In genomic region chr11:86991341-86991740, GRCh38 we compare ENCODE assay signal across 27 cellular contexts.
"Had no signal": no experiment of that assay in that cellular context is flagged by ENCODE, and none has a peak within 500 bp of the region (broad histone marks: within the 10 kb centered on the region; RNA-seq: fewer than 3 reads in every experiment).

No MANE protein-coding gene starts in this region.

- H3K27me3 Mint-ChIP-seq: memory B cell; natural killer cell treated with Interleukin-12 subunit alpha and Interleukin-12 subunit beta and Interleukin-15 and Interleukin-18, amount 100 ng/mL, for 72 hours had no signal

- H3K4me1 Mint-ChIP-seq: activated CD4-positive, alpha-beta T cell treated with anti-CD3 and anti-CD28 coated beads for 36 hours; activated naive CD4-positive, alpha-beta T cell treated with anti-CD3 and anti-CD28 coated beads, Interleukin-2, amount 10 ng/mL, durations not matched to agents 7 days and 5 days; activated naive CD8-positive, alpha-beta T cell treated with anti-CD3 and anti-CD28 coated beads, Interleukin-2, amount 10 ng/mL, durations not matched to agents 7 days and 5 days; memory B cell; stimulated activated naive B cell treated with anti-CD40 and anti-IgM and Interleukin-4, amounts not matched to agents 10 μg/mL and 1 μg/mL and 100 μg/mL, for 72 hours had no signal

- H3K4me2 ChIP-seq: hepatocyte had no signal

- H3K9me3 ChIP-seq: ascending aorta, esophagus muscularis mucosa, stomach, suprapubic skin, tibial artery had no signal

- H3K27ac Mint-ChIP-seq: activated CD4-positive, alpha-beta T cell treated with anti-CD3 and anti-CD28 coated beads for 36 hours; activated naive CD4-positive, alpha-beta T cell treated with anti-CD3 and anti-CD28 coated beads, Interleukin-2, amount 10 ng/mL, durations not matched to agents 7 days and 5 days; activated naive CD8-positive, alpha-beta T cell treated with anti-CD3 and anti-CD28 coated beads, Interleukin-2, amount 10 ng/mL, durations not matched to agents 7 days and 5 days; brain; effector memory CD8-positive, alpha-beta T cell; memory B cell; natural killer cell treated with Interleukin-12 subunit alpha and Interleukin-12 subunit beta and Interleukin-15 and Interleukin-18, amount 100 ng/mL, for 72 hours; stimulated activated naive B cell treated with anti-CD40 and anti-IgM and Interleukin-4, amounts not matched to agents 10 μg/mL and 1 μg/mL and 100 μg/mL, for 72 hours had no signal

- FAIRE-seq: endothelial cell of umbilical vein, frontal cortex, kidney had no signal

- H3K36me3 Mint-ChIP-seq: activated naive CD4-positive, alpha-beta T cell treated with anti-CD3 and anti-CD28 coated beads, Interleukin-2, amount 10 ng/mL, durations not matched to agents 7 days and 5 days; activated naive CD8-positive, alpha-beta T cell treated with anti-CD3 and anti-CD28 coated beads, Interleukin-2, amount 10 ng/mL, durations not matched to agents 7 days and 5 days; brain; memory B cell; natural killer cell treated with Interleukin-12 subunit alpha and Interleukin-12 subunit beta and Interleukin-15 and Interleukin-18, amount 100 ng/mL, for 72 hours; stimulated activated naive B cell treated with anti-CD40 and anti-IgM and Interleukin-4, amounts not matched to agents 10 μg/mL and 1 μg/mL and 100 μg/mL, for 72 hours had no signal

- H3K36me3 ChIP-seq: ascending aorta, esophagus muscularis mucosa, stomach, suprapubic skin, tibial artery had no signal

- H3K27ac ChIP-seq: ascending aorta, esophagus muscularis mucosa, hepatocyte, stomach, suprapubic skin, tibial artery had no signal

- H3K79me2 ChIP-seq: hepatocyte had no signal

- H3K27me3 ChIP-seq: ascending aorta, esophagus muscularis mucosa, hepatocyte, stomach, suprapubic skin, tibial artery had no signal

- H3K4me3 ChIP-seq: ascending aorta, esophagus muscularis mucosa, hepatocyte, stomach, suprapubic skin, tibial artery had no signal

- ATAC-seq: activated CD4-positive, alpha-beta T cell treated with anti-CD3 and anti-CD28 coated beads for 36 hours; effector memory CD8-positive, alpha-beta T cell; left colon; natural killer cell treated with Interleukin-12 subunit alpha and Interleukin-12 subunit beta and Interleukin-15 and Interleukin-18, amount 100 ng/mL, for 72 hours; right cardiac atrium; stimulated activated naive B cell treated with anti-CD40 and anti-IgM and Interleukin-4, amounts not matched to agents 10 μg/mL and 1 μg/mL and 100 μg/mL, for 72 hours had no signal

- DNase-seq: activated CD4-positive, alpha-beta T cell treated with anti-CD3 and anti-CD28 coated beads for 36 hours; activated CD4-positive, alpha-beta T cell treated with anti-CD3 and anti-CD28 coated beads, Interleukin-2, amount 50 U/mL, for 48 hours; activated CD4-positive, CD25-positive, alpha-beta regulatory T cell; activated CD8-positive, alpha-beta memory T cell treated with anti-CD3 and anti-CD28 coated beads for 24 hours; activated gamma-delta T cell; activated naive CD4-positive, alpha-beta T cell treated with anti-CD3 and anti-CD28 coated beads, Interleukin-2, amount 10 ng/mL, durations not matched to agents 7 days and 5 days; activated naive CD8-positive, alpha-beta T cell treated with anti-CD3 and anti-CD28 coated beads, Interleukin-2, amount 10 ng/mL, durations not matched to agents 7 days and 5 days; caudate nucleus; cortex of kidney; effector memory CD8-positive, alpha-beta T cell; kidney; left colon; right cardiac atrium; stimulated activated CD4-positive, alpha-beta T cell treated with anti-CD3 and anti-CD28 coated beads, Interleukin-15, amount 100 ng/mL, for 24 hours; stimulated activated CD4-positive, alpha-beta T cell treated with anti-CD3 and anti-CD28 coated beads, Interleukin-2, amount 100 ng/mL, for 24 hours; stimulated activated naive B cell treated with anti-CD40 and anti-IgM and Interleukin-4, amounts not matched to agents 10 μg/mL and 1 μg/mL and 100 μg/mL, for 72 hours; stomach; tibial artery had no signal

- H3K9me3 Mint-ChIP-seq: activated naive CD4-positive, alpha-beta T cell treated with anti-CD3 and anti-CD28 coated beads, Interleukin-2, amount 10 ng/mL, durations not matched to agents 7 days and 5 days; activated naive CD8-positive, alpha-beta T cell treated with anti-CD3 and anti-CD28 coated beads, Interleukin-2, amount 10 ng/mL, durations not matched to agents 7 days and 5 days; brain; effector memory CD8-positive, alpha-beta T cell; memory B cell; natural killer cell treated with Interleukin-12 subunit alpha and Interleukin-12 subunit beta and Interleukin-15 and Interleukin-18, amount 100 ng/mL, for 72 hours; stimulated activated naive B cell treated with anti-CD40 and anti-IgM and Interleukin-4, amounts not matched to agents 10 μg/mL and 1 μg/mL and 100 μg/mL, for 72 hours had no signal

- H3K4me3 Mint-ChIP-seq: activated CD4-positive, alpha-beta T cell treated with anti-CD3 and anti-CD28 coated beads for 36 hours; activated naive CD4-positive, alpha-beta T cell treated with anti-CD3 and anti-CD28 coated beads, Interleukin-2, amount 10 ng/mL, durations not matched to agents 7 days and 5 days; activated naive CD8-positive, alpha-beta T cell treated with anti-CD3 and anti-CD28 coated beads, Interleukin-2, amount 10 ng/mL, durations not matched to agents 7 days and 5 days; effector memory CD8-positive, alpha-beta T cell; memory B cell; natural killer cell treated with Interleukin-12 subunit alpha and Interleukin-12 subunit beta and Interleukin-15 and Interleukin-18, amount 100 ng/mL, for 72 hours; stimulated activated naive B cell treated with anti-CD40 and anti-IgM and Interleukin-4, amounts not matched to agents 10 μg/mL and 1 μg/mL and 100 μg/mL, for 72 hours had no signal
